Comparison of ENCODE assay signal across 16 cellular contexts in genomic region chr4:166277851-166278250, GRCh38.
A peak's percentile ranks its signal among the peaks of the same experiment; 100 is the strongest.
DNase-seq lines count a peak whose midpoint lies in the region; TF ChIP-seq lines count a peak whose summit lies in the region.
"Had no signal": no experiment of that assay in that cellular context is flagged by ENCODE, and none has a peak within 500 bp of the region (broad histone marks: within the 10 kb centered on the region; RNA-seq: fewer than 3 reads in every experiment).

No MANE protein-coding gene starts in this region.

- peak overlapping the region; percentile 10 for H3K4me2 ChIP-seq in osteoblast (ENCODE audit: insufficient read depth, low read length)
- H3K4me2 ChIP-seq: A549 had no signal

- H3K79me2 ChIP-seq in osteoblast (ENCODE audit: insufficient read depth, low read length): no peaks in the 10 kb centered on the region

- no peak for TF ChIP-seq CTCF in HFFc6 (IDR thresholded peaks at IDR 0.05)
- no peak for TF ChIP-seq CTCF in osteoblast (IDR thresholded peaks at IDR 0.05; ENCODE audit: extremely low read depth, low read depth, low read length)

- H3K27ac ChIP-seq in osteoblast (ENCODE audit: low read depth, low read length): peak overlapping the region; percentile 14
- H3K27ac ChIP-seq: A549 had no signal

- no peaks in the 10 kb centered on the region for H3K27me3 Mint-ChIP-seq in HFFc6 (ENCODE audit: insufficient read depth)
- H3K27me3 Mint-ChIP-seq in activated naive CD4-positive, alpha-beta T cell treated with anti-CD3 and anti-CD28 coated beads for 36 hours (ENCODE audit: low read depth): no peaks in the 10 kb centered on the region

- H3K4me1 ChIP-seq in adipocyte (ENCODE audit: control insufficient read depth, insufficient read depth, low read length) (no peaks in the 10 kb centered on the region), osteoblast (ENCODE audit: insufficient read depth, low read length) (peaks cover 5% of the 10 kb centered on the region)
- H3K4me1 ChIP-seq: A549 had no signal

- H3K36me3 Mint-ChIP-seq in HFFc6 (ENCODE audit: low read depth): no peaks in the 10 kb centered on the region
- H3K36me3 Mint-ChIP-seq in activated naive CD4-positive, alpha-beta T cell treated with anti-CD3 and anti-CD28 coated beads for 36 hours (ENCODE audit: low read depth): no peaks in the 10 kb centered on the region
- H3K36me3 Mint-ChIP-seq: CD14-positive monocyte; CD8-positive, alpha-beta T cell had no signal

- H3K36me3 ChIP-seq in adipocyte (ENCODE audit: control insufficient read depth, insufficient read depth, low read length, severe bottlenecking) (no peaks in the 10 kb centered on the region), osteoblast (ENCODE audit: insufficient read depth, low read length) (no peaks in the 10 kb centered on the region)

- H3K4me3 ChIP-seq in adipocyte (ENCODE audit: low read length) (no peak overlapping the region), osteoblast (ENCODE audit: insufficient read depth, low read length) (no peak overlapping the region)
- H3K4me3 ChIP-seq: A549 had no signal

- H3K9me3 ChIP-seq in adipocyte (ENCODE audit: control insufficient read depth, low read length) (no peaks in the 10 kb centered on the region), osteoblast (ENCODE audit: low read depth, low read length) (no peaks in the 10 kb centered on the region)
- H3K9me3 ChIP-seq: A549 had no signal

- H3K27me3 ChIP-seq in adipocyte (replicated peaks; ENCODE audit: control insufficient read depth, insufficient read depth, low read length): no peaks in the 10 kb centered on the region
- H3K27me3 ChIP-seq in osteoblast (ENCODE audit: insufficient read depth, low read length): no peaks in the 10 kb centered on the region

- peak overlapping the region; percentile 22; the same call in 1 of the 2 replicates for H3K4me3 Mint-ChIP-seq in HFFc6
- H3K4me3 Mint-ChIP-seq in activated naive CD4-positive, alpha-beta T cell treated with anti-CD3 and anti-CD28 coated beads for 36 hours: no peak overlapping the region
- H3K4me3 Mint-ChIP-seq: CD14-positive monocyte; CD8-positive, alpha-beta T cell; H9 had no signal

- DNase-seq in EH (ENCODE audit: low read depth) (peak; percentile 59), HFFc6 (peak; percentile 31), adipocyte (ENCODE audit: low read depth) (peak; percentile 5), osteoblast (ENCODE audit: insufficient read length, low spot score, missing footprints) (no peak), NCI-H510A (lab: John Stamatoyannopoulos, UW) (no peak), NCI-H2171 (lab: John Stamatoyannopoulos, UW) (no peak)
- DNase-seq in activated naive CD4-positive, alpha-beta T cell treated with anti-CD3 and anti-CD28 coated beads for 36 hours: no peak
- DNase-seq: CD8-positive, alpha-beta T cell; COR-L47; DMS53; GOT3; H9; IMR-90; KBM-7 had no signal

- peak overlapping the region; percentile 36; the same call in 1 of the 2 replicates for H3K27ac Mint-ChIP-seq in HFFc6
- H3K27ac Mint-ChIP-seq in activated naive CD4-positive, alpha-beta T cell treated with anti-CD3 and anti-CD28 coated beads for 36 hours: no peak overlapping the region
- H3K27ac Mint-ChIP-seq: CD14-positive monocyte; CD8-positive, alpha-beta T cell; H9 had no signal

- no peak overlapping the region for H2AFZ ChIP-seq in osteoblast (ENCODE audit: low read length)

- no peaks in the 10 kb centered on the region for H3K9me3 Mint-ChIP-seq in HFFc6
- no peaks in the 10 kb centered on the region for H3K9me3 Mint-ChIP-seq in activated naive CD4-positive, alpha-beta T cell treated with anti-CD3 and anti-CD28 coated beads for 36 hours
- H3K9me3 Mint-ChIP-seq: H9 had no signal

- no peak overlapping the region for H3K9ac ChIP-seq in adipocyte (ENCODE audit: low read length)

- no peaks in the 10 kb centered on the region for H4K20me1 ChIP-seq in osteoblast (ENCODE audit: insufficient read depth, low read length)

- intact Hi-C loops in activated naive CD4-positive, alpha-beta T cell treated with anti-CD3 and anti-CD28 coated beads for 36 hours (cut with micrococcal nuclease): no loop called here

- CTCF ChIA-PET in activated naive CD4-positive, alpha-beta T cell treated with anti-CD3 and anti-CD28 coated beads for 36 hours (lab: Charles Lee): no interaction called here

- peaks cover 31% of the 10 kb centered on the region for H3K4me1 Mint-ChIP-seq in HFFc6 (ENCODE audit: low read depth)
- H3K4me1 Mint-ChIP-seq in activated naive CD4-positive, alpha-beta T cell treated with anti-CD3 and anti-CD28 coated beads for 36 hours (ENCODE audit: low read depth): no peaks in the 10 kb centered on the region
- H3K4me1 Mint-ChIP-seq: CD14-positive monocyte, H9 had no signal

Comparison
In these comparisons a context has a peak if more than half of its experiments do, and no peak if none do; other contexts are left out.
1. DNase-seq: peak in EH (single experiment), HFFc6 (single experiment) and adipocyte (single experiment); none in osteoblast (single experiment), NCI-H510A (single experiment), activated naive CD4-positive, alpha-beta T cell treated with anti-CD3 and anti-CD28 coated beads for 36 hours (single experiment) and NCI-H2171 (single experiment).